ENCODE assay signal across 26 cellular contexts in genomic region chr7:143250199-143250598, GRCh38. TPM values are rescaled to one million over a fixed set of nuclear protein-coding genes. Genes with fewer than 3 reads are reported as not detected.
DNase-seq lines count a peak whose midpoint lies in the region; ATAC-seq lines count a peak whose summit lies in the region.
"Had no signal": no experiment of that assay in that cellular context is flagged by ENCODE, and none has a peak within 500 bp of the region (broad histone marks: within the 10 kb centered on the region; RNA-seq: fewer than 3 reads in every experiment).

No MANE protein-coding gene starts in this region.

- H3K4me1 ChIP-seq in CD8-positive, alpha-beta memory T cell (ENCODE audit: insufficient read depth, low read length), result peaks cover 69% of the 10 kb centered on the region
- H3K4me1 ChIP-seq: BE2C, esophagus muscularis mucosa, left ventricle myocardium inferior, parathyroid adenoma had no signal

- no peaks in the 10 kb centered on the region for H3K27me3 ChIP-seq in CD8-positive, alpha-beta memory T cell (ENCODE audit: insufficient read depth, low read length, poor library complexity, severe bottlenecking)
- H3K27me3 ChIP-seq: esophagus muscularis mucosa, upper lobe of left lung had no signal

- no peaks in the 10 kb centered on the region for H3K36me3 ChIP-seq in CD8-positive, alpha-beta memory T cell (ENCODE audit: insufficient read depth, low read length)
- H3K36me3 ChIP-seq: BE2C, esophagus muscularis mucosa, left ventricle myocardium inferior, upper lobe of left lung had no signal

- H3K4me1 Mint-ChIP-seq in activated CD4-positive, alpha-beta T cell treated with anti-CD3 and anti-CD28 coated beads, Interleukin-2, amount 10 ng/mL, durations not matched to agents 24 days and 14 days, result peaks cover 67% of the 10 kb centered on the region
- peaks cover 83 to 97% (median 97%) of the 10 kb centered on the region in 3 donors for H3K4me1 Mint-ChIP-seq in CD8-positive, alpha-beta memory T cell
- peaks cover 86% of the 10 kb centered on the region for H3K4me1 Mint-ChIP-seq in activated CD4-positive, alpha-beta memory T cell treated with anti-CD3 and anti-CD28 coated beads, Interleukin-2, amount 10 ng/mL, durations not matched to agents 7 days and 5 days
- peaks cover 44 to 61% of the 10 kb centered on the region in 2 donors for H3K4me1 Mint-ChIP-seq in effector memory CD8-positive, alpha-beta T cell (ENCODE audit: low read depth in 2 of 2)
- H3K4me1 Mint-ChIP-seq: nephron had no signal

- no peak overlapping the region for H3K27ac ChIP-seq in CD8-positive, alpha-beta memory T cell (ENCODE audit: low read depth, low read length)
- H3K27ac ChIP-seq: A549, esophagus muscularis mucosa, left ventricle myocardium inferior, parathyroid adenoma, upper lobe of left lung had no signal

- H3K36me3 Mint-ChIP-seq in activated CD4-positive, alpha-beta T cell treated with anti-CD3 and anti-CD28 coated beads, Interleukin-2, amount 10 ng/mL, durations not matched to agents 24 days and 14 days (ENCODE audit: low read depth), result peaks cover 46% of the 10 kb centered on the region
- peaks cover 11 to 29% (median 14%) of the 10 kb centered on the region in 3 donors for H3K36me3 Mint-ChIP-seq in CD8-positive, alpha-beta memory T cell
- peaks cover 78% of the 10 kb centered on the region for H3K36me3 Mint-ChIP-seq in activated CD4-positive, alpha-beta memory T cell treated with anti-CD3 and anti-CD28 coated beads, Interleukin-2, amount 10 ng/mL, durations not matched to agents 7 days and 5 days (ENCODE audit: low read depth)
- H3K36me3 Mint-ChIP-seq in effector memory CD8-positive, alpha-beta T cell (ENCODE audit: insufficient read depth), result peaks cover 6% of the 10 kb centered on the region

- no peak for ATAC-seq in effector memory CD8-positive, alpha-beta T cell (replicated peaks)
- ATAC-seq in HG03460 (IDR thresholded peaks at IDR 0.05; ENCODE audit: unreplicated experiment), result no peak
- ATAC-seq: A549, right cardiac atrium had no signal

- H3K27ac Mint-ChIP-seq in activated CD4-positive, alpha-beta T cell treated with anti-CD3 and anti-CD28 coated beads, Interleukin-2, amount 10 ng/mL, durations not matched to agents 24 days and 14 days, result peak overlapping the region; percentile 34
- H3K27ac Mint-ChIP-seq in CD8-positive, alpha-beta memory T cell, result peak overlapping the region in 7 of 8 donors; percentile 1 to 81 (median 62)
- peak overlapping the region; percentile 78 for H3K27ac Mint-ChIP-seq in activated CD4-positive, alpha-beta memory T cell treated with anti-CD3 and anti-CD28 coated beads, Interleukin-2, amount 10 ng/mL, durations not matched to agents 7 days and 5 days
- H3K27ac Mint-ChIP-seq in effector memory CD8-positive, alpha-beta T cell, result peak overlapping the region; percentile 79 to 91
- H3K27ac Mint-ChIP-seq: nephron had no signal

- intact Hi-C loops in activated CD4-positive, alpha-beta T cell treated with anti-CD3 and anti-CD28 coated beads, Interleukin-2, amount 10 ng/mL, durations not matched to agents 24 days and 14 days (cut with micrococcal nuclease), result no loop called here

- H3K9me3 ChIP-seq in CD8-positive, alpha-beta memory T cell (ENCODE audit: low read length), result no peaks in the 10 kb centered on the region
- H3K9me3 ChIP-seq: A549, BE2C, esophagus muscularis mucosa, upper lobe of left lung had no signal

- no peak overlapping the region for H3K4me3 Mint-ChIP-seq in activated CD4-positive, alpha-beta T cell treated with anti-CD3 and anti-CD28 coated beads, Interleukin-2, amount 10 ng/mL, durations not matched to agents 24 days and 14 days
- peak overlapping the region in 6 of 7 donors; percentile 28 to 61 (median 40) for H3K4me3 Mint-ChIP-seq in CD8-positive, alpha-beta memory T cell
- no peak overlapping the region for H3K4me3 Mint-ChIP-seq in activated CD4-positive, alpha-beta memory T cell treated with anti-CD3 and anti-CD28 coated beads, Interleukin-2, amount 10 ng/mL, durations not matched to agents 7 days and 5 days
- H3K4me3 Mint-ChIP-seq in effector memory CD8-positive, alpha-beta T cell, result peak overlapping the region; percentile 20 to 33
- H3K4me3 Mint-ChIP-seq: nephron had no signal

- peak; percentile 45 for DNase-seq in activated CD4-positive, alpha-beta T cell treated with anti-CD3 and anti-CD28 coated beads, Interleukin-2, amount 10 ng/mL, durations not matched to agents 24 days and 14 days
- no peak for DNase-seq in activated CD4-positive, alpha-beta T cell treated with anti-CD3 and anti-CD28 coated beads for 1 hour
- no peak for DNase-seq in CD8-positive, alpha-beta memory T cell
- DNase-seq in activated CD4-positive, alpha-beta memory T cell treated with anti-CD3 and anti-CD28 coated beads, Interleukin-2, amount 10 ng/mL, durations not matched to agents 7 days and 5 days, result no peak
- no peak for DNase-seq in effector memory CD8-positive, alpha-beta T cell
- DNase-seq in HUDEP-2 (lab: John Stamatoyannopoulos, UW; ENCODE audit: unreplicated experiment in 76 of 76) (no peak), nucleus accumbens (lab: John Stamatoyannopoulos, UW) (no peak)
- DNase-seq: activated CD4-positive, CD25-positive, alpha-beta regulatory T cell treated with anti-CD3 and anti-CD28 coated beads, Interleukin-2, amount 50 U/mL, for 72 hours; BE2C; GF-D8; H7; hypothalamus; left ventricle myocardium inferior; NCI-H1436 treated with DMSO at 0.1 percent for 48 hours; NCI-H2171; NCI-H526; right cardiac atrium; SK-N-SH; upper lobe of left lung had no signal

- POLR2A ChIA-PET in CD8-positive, alpha-beta memory T cell (lab: Charles Lee), result interaction anchor here (0.6 to 3.0 kb wide), 7 partner anchors 13 to 452 kb away, joined by 3 to 10 read pairs (median 4); partner anchors contain the start of genes CASP2 and GSTK1
- POLR2A ChIA-PET in activated CD4-positive, alpha-beta memory T cell treated with anti-CD3 and anti-CD28 coated beads, Interleukin-2, amount 10 ng/mL, durations not matched to agents 7 days and 5 days (lab: Charles Lee), result interaction anchor here (1.0 to 4.3 kb wide), 8 partner anchors 10 to 136 kb away, joined by 3 to 46 read pairs (median 6); partner anchors contain the start of genes CASP2 and GSTK1

- no peaks in the 10 kb centered on the region for H3K27me3 Mint-ChIP-seq in activated CD4-positive, alpha-beta T cell treated with anti-CD3 and anti-CD28 coated beads, Interleukin-2, amount 10 ng/mL, durations not matched to agents 24 days and 14 days
- no peaks in the 10 kb centered on the region for H3K27me3 Mint-ChIP-seq in CD8-positive, alpha-beta memory T cell
- H3K27me3 Mint-ChIP-seq in activated CD4-positive, alpha-beta memory T cell treated with anti-CD3 and anti-CD28 coated beads, Interleukin-2, amount 10 ng/mL, durations not matched to agents 7 days and 5 days, result no peaks in the 10 kb centered on the region
- no peaks in the 10 kb centered on the region for H3K27me3 Mint-ChIP-seq in effector memory CD8-positive, alpha-beta T cell

- H3K9me3 Mint-ChIP-seq in activated CD4-positive, alpha-beta T cell treated with anti-CD3 and anti-CD28 coated beads, Interleukin-2, amount 10 ng/mL, durations not matched to agents 24 days and 14 days, result peaks cover 37% of the 10 kb centered on the region
- H3K9me3 Mint-ChIP-seq in CD8-positive, alpha-beta memory T cell, result peaks cover 12 to 20% (median 18%) of the 10 kb centered on the region in 5 donors
- peaks cover 35% of the 10 kb centered on the region for H3K9me3 Mint-ChIP-seq in activated CD4-positive, alpha-beta memory T cell treated with anti-CD3 and anti-CD28 coated beads, Interleukin-2, amount 10 ng/mL, durations not matched to agents 7 days and 5 days
- H3K9me3 Mint-ChIP-seq in effector memory CD8-positive, alpha-beta T cell, result peaks cover 5 to 23% of the 10 kb centered on the region in 2 donors

- H3K4me3 ChIP-seq in CD8-positive, alpha-beta memory T cell (ENCODE audit: low read length), result peak overlapping the region; percentile 20
- H3K4me3 ChIP-seq: A549, esophagus muscularis mucosa, left ventricle myocardium inferior, upper lobe of left lung had no signal

- CTCF ChIA-PET in CD8-positive, alpha-beta memory T cell (lab: Charles Lee), result interaction anchor here (0.6 to 2.7 kb wide), 8 partner anchors 9 to 172 kb away, joined by 3 to 21 read pairs (median 4); no protein-coding TSS in a partner anchor
- CTCF ChIA-PET in activated CD4-positive, alpha-beta memory T cell treated with anti-CD3 and anti-CD28 coated beads, Interleukin-2, amount 10 ng/mL, durations not matched to agents 7 days and 5 days (lab: Charles Lee), result interaction anchor here (1.2 to 3.3 kb wide), 7 partner anchors 9 to 130 kb away, joined by 3 to 26 read pairs (median 6); partner anchors contain the start of genes CASP2 and GSTK1

RNA-seq across cellular contexts. Expression of gene GSTK1, which starts 13.0 kb away (rescaled TPM):
- total RNA-seq in activated CD4-positive, alpha-beta T cell treated with anti-CD3 and anti-CD28 coated beads, Interleukin-2, amount 10 ng/mL, durations not matched to agents 24 days and 14 days, result 138 and 142 TPM in 2 replicates
- 100 to 1,000 TPM; 147 to 151 TPM for total RNA-seq in CD8-positive, alpha-beta memory T cell
- polyA plus RNA-seq in CD8-positive, alpha-beta memory T cell, result 532 TPM
- 100 to 1,000 TPM; 502 to 518 TPM for total RNA-seq in activated CD4-positive, alpha-beta memory T cell treated with anti-CD3 and anti-CD28 coated beads, Interleukin-2, amount 10 ng/mL, durations not matched to agents 7 days and 5 days

RNA-seq across cellular contexts. Expression of gene TAS2R40, which starts 28.4 kb away (rescaled TPM):
- not detected in 2 replicates for total RNA-seq in activated CD4-positive, alpha-beta T cell treated with anti-CD3 and anti-CD28 coated beads, Interleukin-2, amount 10 ng/mL, durations not matched to agents 24 days and 14 days
- not detected for total RNA-seq in CD8-positive, alpha-beta memory T cell
- not detected for polyA plus RNA-seq in CD8-positive, alpha-beta memory T cell
- not detected for total RNA-seq in activated CD4-positive, alpha-beta memory T cell treated with anti-CD3 and anti-CD28 coated beads, Interleukin-2, amount 10 ng/mL, durations not matched to agents 7 days and 5 days
- total RNA-seq: esophagus muscularis mucosa, frontal cortex, H7, left ventricle myocardium inferior, right cardiac atrium, RPMI7951, upper lobe of left lung had no signal
- polyA plus RNA-seq: A549, right cardiac atrium, SK-N-SH had no signal

RNA-seq across cellular contexts. Expression of gene TMEM139, which starts 34.6 kb away (rescaled TPM):
- total RNA-seq in activated CD4-positive, alpha-beta T cell treated with anti-CD3 and anti-CD28 coated beads, Interleukin-2, amount 10 ng/mL, durations not matched to agents 24 days and 14 days, result 0.38 and 0.42 TPM in 2 replicates
- under 1 TPM; 0.84 to 0.90 TPM for total RNA-seq in CD8-positive, alpha-beta memory T cell
- polyA plus RNA-seq in CD8-positive, alpha-beta memory T cell, result 0.87 TPM
- under 1 TPM; 0.48 to 0.73 TPM for total RNA-seq in activated CD4-positive, alpha-beta memory T cell treated with anti-CD3 and anti-CD28 coated beads, Interleukin-2, amount 10 ng/mL, durations not matched to agents 7 days and 5 days
- total RNA-seq: frontal cortex, RPMI7951 had no signal

RNA-seq across cellular contexts. Expression of gene CASP2, which starts 38.0 kb away (rescaled TPM):
- total RNA-seq in activated CD4-positive, alpha-beta T cell treated with anti-CD3 and anti-CD28 coated beads, Interleukin-2, amount 10 ng/mL, durations not matched to agents 24 days and 14 days, result 99.1 and 110 TPM in 2 replicates
- total RNA-seq in CD8-positive, alpha-beta memory T cell, result 100 to 1,000 TPM; 105 to 107 TPM
- polyA plus RNA-seq in CD8-positive, alpha-beta memory T cell, result 23.0 TPM
- total RNA-seq in activated CD4-positive, alpha-beta memory T cell treated with anti-CD3 and anti-CD28 coated beads, Interleukin-2, amount 10 ng/mL, durations not matched to agents 7 days and 5 days, result 100 to 1,000 TPM; 117 to 122 TPM

Comparison
In these comparisons a context has a peak if more than half of its experiments do, and no peak if none do; other contexts are left out.
1. H3K27ac Mint-ChIP-seq: peak in every context shown above with its lines; median percentile 85 in effector memory CD8-positive, alpha-beta T cell; 78 in activated CD4-positive, alpha-beta memory T cell treated with anti-CD3 and anti-CD28 coated beads, Interleukin-2, amount 10 ng/mL, durations not matched to agents 7 days and 5 days; 62 in CD8-positive, alpha-beta memory T cell; 34 in activated CD4-positive, alpha-beta T cell treated with anti-CD3 and anti-CD28 coated beads, Interleukin-2, amount 10 ng/mL, durations not matched to agents 24 days and 14 days.
2. H3K4me3 Mint-ChIP-seq: peak in CD8-positive, alpha-beta memory T cell (6 of 7) and effector memory CD8-positive, alpha-beta T cell (2 of 2); none in activated CD4-positive, alpha-beta T cell treated with anti-CD3 and anti-CD28 coated beads, Interleukin-2, amount 10 ng/mL, durations not matched to agents 24 days and 14 days (single experiment) and activated CD4-positive, alpha-beta memory T cell treated with anti-CD3 and anti-CD28 coated beads, Interleukin-2, amount 10 ng/mL, durations not matched to agents 7 days and 5 days (single experiment).